In the genomic region with DNA sequence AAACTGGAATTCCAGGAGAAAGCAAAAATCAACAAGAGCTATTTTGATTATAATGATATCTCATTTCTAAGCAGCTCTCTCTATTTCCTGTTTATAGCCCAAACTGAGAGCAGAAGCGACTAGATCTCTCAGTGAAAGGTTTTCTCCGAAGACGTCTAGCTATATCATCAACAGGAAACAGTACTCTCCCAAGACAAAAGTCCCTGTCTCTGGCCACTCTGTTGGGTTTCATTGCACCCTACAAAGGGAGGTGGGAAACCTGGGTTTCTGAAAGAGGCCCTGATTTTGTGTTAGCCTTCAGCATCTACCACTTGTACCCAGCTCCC, we compare ENCODE assay signal across 9 cellular contexts.
DNase-seq lines count a peak whose midpoint lies in the region; ATAC-seq and TF ChIP-seq lines count a peak whose summit lies in the region.
"Had no signal": no experiment of that assay in that cellular context is flagged by ENCODE, and none has a peak within 500 bp of the region (broad histone marks: within the 10 kb centered on the region; RNA-seq: fewer than 3 reads in every experiment).

No MANE protein-coding gene starts in this region.

- no peaks in the 10 kb centered on the region for H3K27me3 Mint-ChIP-seq in CD4-positive, alpha-beta T cell

- no peaks in the 10 kb centered on the region for H3K27me3 ChIP-seq in CD4-positive, alpha-beta T cell (ENCODE audit: control insufficient read depth, insufficient read depth, low read length)
- H3K27me3 ChIP-seq in layer of hippocampus (ENCODE audit: control insufficient read depth, insufficient read depth, low read length): no peaks in the 10 kb centered on the region

- no peaks in the 10 kb centered on the region for H3K9me3 ChIP-seq in CD4-positive, alpha-beta T cell (ENCODE audit: control insufficient read depth, low read length)

- H3K27ac Mint-ChIP-seq in CD4-positive, alpha-beta T cell: peak overlapping the region; percentile 82

- ATAC-seq in CD4-positive, alpha-beta T cell (ENCODE audit: poor library complexity): peak; percentile 76
- ATAC-seq in GM21390 (IDR thresholded peaks at IDR 0.05; ENCODE audit: unreplicated experiment) (peak; percentile 36), HG03469 (IDR thresholded peaks at IDR 0.05; ENCODE audit: unreplicated experiment) (no peak)

- intact Hi-C loops in CD4-positive, alpha-beta T cell (cut with DNase I, micrococcal nuclease): no loop called here

- H3K27ac ChIP-seq in CD4-positive, alpha-beta T cell (ENCODE audit: low read depth, low read length): peak overlapping the region; percentile 58
- peak overlapping the region; percentile 60 for H3K27ac ChIP-seq in layer of hippocampus (ENCODE audit: low read depth, low read length)

- TF ChIP-seq CTCF in CD4-positive, alpha-beta T cell (IDR thresholded peaks at IDR 0.05): no peak

- H3K9me3 Mint-ChIP-seq in CD4-positive, alpha-beta T cell: no peaks in the 10 kb centered on the region

- POLR2A ChIA-PET in CD4-positive, alpha-beta T cell (lab: Charles Lee): interaction anchor here (0.7 to 2.6 kb wide), 14 partner anchors 9 to 158 kb away, joined by 3 to 16 read pairs (median 4); no protein-coding TSS in a partner anchor

- H3K4me3 Mint-ChIP-seq in CD4-positive, alpha-beta T cell: peak overlapping the region; percentile 65

- CTCF ChIA-PET in CD4-positive, alpha-beta T cell (lab: Charles Lee): no interaction called here

- DNase-seq in CD4-positive, alpha-beta T cell: no peak
- DNase-seq in NAMALWA (ENCODE audit: low spot score) (peak; percentile 38), EL (no peak), hippocampal formation (lab: John Stamatoyannopoulos, UW) (no peak), dedifferentiated amniotic fluid mesenchymal stem cell (ENCODE audit: extremely low spot score) (no peak)
- DNase-seq: left cardiac atrium had no signal

- H3K4me1 Mint-ChIP-seq in CD4-positive, alpha-beta T cell (ENCODE audit: low read depth): peaks cover 70% of the 10 kb centered on the region

- no peaks in the 10 kb centered on the region for H3K36me3 Mint-ChIP-seq in CD4-positive, alpha-beta T cell (ENCODE audit: low read depth)
